In the genomic region with DNA sequence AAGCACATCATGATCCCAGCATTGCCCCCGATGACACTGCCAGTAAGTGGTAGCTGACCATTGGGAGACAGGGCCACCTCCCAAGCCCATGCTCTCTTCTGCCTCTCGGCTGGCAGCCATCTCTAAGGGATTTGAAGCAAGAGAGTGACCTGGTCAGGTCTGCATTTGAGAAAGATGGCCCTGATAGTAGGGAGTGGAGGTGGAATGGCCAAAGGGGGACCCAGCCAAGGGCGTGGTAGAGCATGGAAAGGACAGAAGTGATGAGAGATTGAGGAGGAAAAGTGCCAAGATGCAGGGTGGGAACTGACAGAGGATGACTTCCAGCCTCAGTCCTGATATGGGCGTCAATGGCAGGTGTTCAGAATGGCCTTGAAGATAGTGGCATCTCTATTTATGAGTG, we compare ENCODE assay signal across 15 cellular contexts. TPM values are rescaled to one million over a fixed set of nuclear protein-coding genes. Genes with fewer than 3 reads are reported as not detected.
DNase-seq lines count a peak whose midpoint lies in the region; ATAC-seq and TF ChIP-seq lines count a peak whose summit lies in the region.
"Had no signal": no experiment of that assay in that cellular context is flagged by ENCODE, and none has a peak within 500 bp of the region (broad histone marks: within the 10 kb centered on the region; RNA-seq: fewer than 3 reads in every experiment).

No MANE protein-coding gene starts in this region.

- no peaks in the 10 kb centered on the region for H3K36me3 ChIP-seq in ascending aorta
- no peaks in the 10 kb centered on the region for H3K36me3 ChIP-seq in esophagus muscularis mucosa
- H3K36me3 ChIP-seq in transverse colon, result no peaks in the 10 kb centered on the region

- TF ChIP-seq POLR2A in esophagus muscularis mucosa (IDR thresholded peaks at IDR 0.05; ENCODE audit: low read depth) (no peak), transverse colon (IDR thresholded peaks at IDR 0.05) (no peak)

- no peak overlapping the region for H3K4me3 Mint-ChIP-seq in osteocyte (ENCODE audit: unreplicated experiment)
- H3K4me3 Mint-ChIP-seq: activated naive CD8-positive, alpha-beta T cell treated with anti-CD3 and anti-CD28 coated beads, Interleukin-2, amount 50 U/mL, for 24 hours; CD4-positive, alpha-beta memory T cell had no signal

- no peak for TF ChIP-seq CTCF in ascending aorta (IDR thresholded peaks at IDR 0.05)
- no peak for TF ChIP-seq CTCF in esophagus muscularis mucosa (IDR thresholded peaks at IDR 0.05)
- TF ChIP-seq CTCF in osteocyte (IDR thresholded peaks at IDR 0.05), result no peak
- TF ChIP-seq CTCF in transverse colon (IDR thresholded peaks at IDR 0.05), result no peak

- H3K4me1 ChIP-seq in ascending aorta, result peaks cover 27 to 83% of the 10 kb centered on the region in 2 donors
- H3K4me1 ChIP-seq in esophagus muscularis mucosa, result peaks cover 91 to 100% (median 100%) of the 10 kb centered on the region in 4 donors
- peaks cover 19 to 93% (median 71%) of the 10 kb centered on the region in 4 donors for H3K4me1 ChIP-seq in transverse colon

- no peaks in the 10 kb centered on the region for H3K27me3 ChIP-seq in ascending aorta
- H3K27me3 ChIP-seq in esophagus muscularis mucosa, result no peaks in the 10 kb centered on the region
- no peaks in the 10 kb centered on the region for H3K27me3 ChIP-seq in transverse colon

- H3K27ac Mint-ChIP-seq in osteocyte (ENCODE audit: unreplicated experiment), result peak overlapping the region; percentile 97
- H3K27ac Mint-ChIP-seq: activated naive CD8-positive, alpha-beta T cell treated with anti-CD3 and anti-CD28 coated beads, Interleukin-2, amount 50 U/mL, for 24 hours had no signal

- no peaks in the 10 kb centered on the region for H3K27me3 Mint-ChIP-seq in osteocyte (ENCODE audit: unreplicated experiment)
- H3K27me3 Mint-ChIP-seq: activated naive CD8-positive, alpha-beta T cell treated with anti-CD3 and anti-CD28 coated beads, Interleukin-2, amount 50 U/mL, for 24 hours; CD4-positive, alpha-beta memory T cell had no signal

- DNase-seq in ascending aorta (ENCODE audit: low spot score in 2 of 2), result no peak
- peak; percentile 93 for DNase-seq in esophagus muscularis mucosa (ENCODE audit: extremely low spot score)
- no peak for DNase-seq in osteocyte (ENCODE audit: extremely low spot score, unreplicated experiment)
- no peak for DNase-seq in transverse colon
- no peak for DNase-seq in nucleus accumbens (lab: John Stamatoyannopoulos, UW)
- DNase-seq: activated CD8-positive, alpha-beta memory T cell treated with anti-CD3 and anti-CD28 coated beads, Interleukin-2, amount 50 U/mL, for 4 hours; activated naive CD8-positive, alpha-beta T cell treated with anti-CD3 and anti-CD28 coated beads, Interleukin-2, amount 50 U/mL, for 24 hours; CD4-positive, alpha-beta memory T cell; effector CD4-positive, alpha-beta T cell; HCEC 1CT; MV-4-11; stimulated activated CD4-positive, alpha-beta T cell treated with anti-CD3 and anti-CD28 coated beads, Interleukin-1b, Interleukin-23, amount 100 ng/mL, for 48 hours had no signal

- H3K9me3 ChIP-seq in ascending aorta, result no peaks in the 10 kb centered on the region
- H3K9me3 ChIP-seq in esophagus muscularis mucosa, result no peaks in the 10 kb centered on the region
- H3K9me3 ChIP-seq in transverse colon, result no peaks in the 10 kb centered on the region

- H3K4me1 Mint-ChIP-seq in osteocyte (ENCODE audit: unreplicated experiment), result peaks cover 84% of the 10 kb centered on the region

- intact Hi-C loops in ascending aorta (cut with DNase I), result no loop called here
- intact Hi-C loops in esophagus muscularis mucosa (cut with DNase I), result loop anchor here (5.0 kb wide), 1 partner anchor 62 kb away; no protein-coding TSS in a partner anchor
- intact Hi-C loops in transverse colon (cut with DNase I; ENCODE audit: low total_unique reads), result no loop called here

- H3K4me3 ChIP-seq in ascending aorta (no peak overlapping the region), esophagus muscularis mucosa (no peak overlapping the region), transverse colon (no peak overlapping the region)

- H3K36me3 Mint-ChIP-seq in osteocyte (ENCODE audit: unreplicated experiment), result no peaks in the 10 kb centered on the region
- H3K36me3 Mint-ChIP-seq: CD4-positive, alpha-beta memory T cell had no signal

- WGBS in esophagus muscularis mucosa, result 61% methylated on average over 4 of the region's 4 CpGs
- WGBS in transverse colon (ENCODE audit: low coverage in 1 of 2), 2 donors, result 50 to 74% methylated on average over 2 to 4 of the region's 4 CpGs

- ATAC-seq in HG02852 (IDR thresholded peaks at IDR 0.05; ENCODE audit: unreplicated experiment), result no peak
- ATAC-seq in HG03378 (IDR thresholded peaks at IDR 0.05; ENCODE audit: unreplicated experiment), result no peak
- ATAC-seq: activated naive CD8-positive, alpha-beta T cell treated with anti-CD3 and anti-CD28 coated beads, Interleukin-2, amount 50 U/mL, for 24 hours; left lobe of liver had no signal

- TF ChIP-seq EP300 in esophagus muscularis mucosa (IDR thresholded peaks at IDR 0.05) (no peak), transverse colon (IDR thresholded peaks at IDR 0.05; ENCODE audit: low read depth) (no peak)

- peak overlapping the region; percentile 95 to 98 for H3K27ac ChIP-seq in ascending aorta
- peak overlapping the region; percentile 89 to 93 (median 92) for H3K27ac ChIP-seq in esophagus muscularis mucosa (replicated peaks in 1 of 4)
- H3K27ac ChIP-seq in transverse colon, result peak overlapping the region; percentile 94 to 99 (median 97)

- in situ Hi-C loops in transverse colon (cut with MboI; ENCODE audit: low pct_ligation_motif_present in 1 of 4, low pct_unique_long_range_greater_than_20kb in 1 of 4, low sequenced_read_pairs in 3 of 4), result no loop called here

- no peaks in the 10 kb centered on the region for H3K9me3 Mint-ChIP-seq in osteocyte (ENCODE audit: unreplicated experiment)
- H3K9me3 Mint-ChIP-seq: activated naive CD8-positive, alpha-beta T cell treated with anti-CD3 and anti-CD28 coated beads, Interleukin-2, amount 50 U/mL, for 24 hours; CD4-positive, alpha-beta memory T cell had no signal

RNA-seq across cellular contexts. Expression of a gene that starts 9.0 kb away (rescaled TPM):
- total RNA-seq in ascending aorta, result 99.1 TPM
- total RNA-seq in esophagus muscularis mucosa, result 100 to 1,000 TPM in 3 of 4 donors, 10 to 100 TPM in 1; 90.9 to 151 (median 133) TPM
- total RNA-seq in osteocyte, result 97.7 and 101 TPM in 2 replicates
- 10 to 100 TPM; 66.9 to 97.1 (median 81.8) TPM for total RNA-seq in transverse colon

RNA-seq across cellular contexts. Expression of a gene that starts 52.6 kb away (rescaled TPM):
- total RNA-seq in ascending aorta (not detected), esophagus muscularis mucosa (not detected), osteocyte (not detected in 2 replicates), transverse colon (not detected)
- total RNA-seq: CD4-positive, alpha-beta memory T cell; left lobe of liver had no signal
